9 cellular contexts compared by ENCODE assay signal in the genomic region with DNA sequence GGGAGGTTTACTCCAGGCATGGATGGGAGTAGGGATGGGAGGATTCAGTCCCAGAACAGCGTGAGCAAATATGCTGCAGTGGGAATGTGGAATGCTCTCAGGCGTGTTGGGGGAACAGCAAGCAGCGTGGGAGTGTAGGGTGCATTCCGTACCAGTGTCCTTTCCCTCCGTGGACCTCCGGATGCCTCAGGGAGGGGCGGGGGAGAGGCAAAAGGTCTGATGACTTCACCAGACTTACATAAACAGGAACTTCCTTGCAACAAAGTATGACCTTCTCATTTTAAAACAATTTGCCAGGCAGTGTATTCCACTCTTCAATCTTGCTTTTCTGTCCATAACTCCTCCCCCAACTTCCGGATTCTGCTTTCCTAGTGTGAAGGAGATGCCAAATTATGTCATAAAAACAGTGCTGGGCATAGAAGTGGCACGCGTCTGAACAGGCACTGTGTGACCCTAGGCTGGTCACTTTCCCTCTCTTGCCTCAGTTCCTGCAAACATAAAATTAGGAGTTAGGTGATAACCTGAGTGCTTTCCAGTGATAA. TPM values are rescaled to one million over a fixed set of nuclear protein-coding genes. Genes with fewer than 3 reads are reported as not detected.
DNase-seq lines count a peak whose midpoint lies in the region; ATAC-seq and TF ChIP-seq lines count a peak whose summit lies in the region.
"Had no signal": no experiment of that assay in that cellular context is flagged by ENCODE, and none has a peak within 500 bp of the region (broad histone marks: within the 10 kb centered on the region; RNA-seq: fewer than 3 reads in every experiment).

No MANE protein-coding gene starts in this region.

- H3K4me1 ChIP-seq in right atrium auricular region (peaks cover 0 to 61% of the 10 kb centered on the region in 2 donors), skeletal muscle tissue (ENCODE audit: control insufficient read depth in 3 of 3, insufficient read depth in 3 of 3, low read length in 3 of 3) (peaks cover 18 to 34% (median 33%) of the 10 kb centered on the region in 3 donors)

- H3K9ac ChIP-seq in skeletal muscle tissue (ENCODE audit: low read depth in 1 of 3, low read length in 3 of 3) = peak overlapping the region; percentile 8 to 45 (median 9)

- H3K27me3 ChIP-seq in right atrium auricular region (no peaks in the 10 kb centered on the region), skeletal muscle tissue (ENCODE audit: control insufficient read depth in 3 of 3, insufficient read depth in 3 of 3, low read length in 3 of 3) (no peaks in the 10 kb centered on the region), WERI-Rb-1 (ENCODE audit: insufficient read depth, low read depth, severe bottlenecking) (no peaks in the 10 kb centered on the region)

- H3K36me3 ChIP-seq in right atrium auricular region (no peaks in the 10 kb centered on the region), skeletal muscle tissue (ENCODE audit: control insufficient read depth in 3 of 3, insufficient read depth in 3 of 3, low read length in 3 of 3) (no peaks in the 10 kb centered on the region), WERI-Rb-1 (no peaks in the 10 kb centered on the region)

- H3K9me3 Mint-ChIP-seq in HFFc6 = no peaks in the 10 kb centered on the region

- TF ChIP-seq CTCF in HFFc6 (IDR thresholded peaks at IDR 0.05) (no peak), right atrium auricular region (IDR thresholded peaks at IDR 0.05) (no peak), WERI-Rb-1 (IDR thresholded peaks at IDR 0.05; ENCODE audit: low read depth, low read length) (no peak)

- peaks cover 65% of the 10 kb centered on the region for H3K4me1 Mint-ChIP-seq in HFFc6 (ENCODE audit: low read depth)

- no peaks in the 10 kb centered on the region for H3K9me3 ChIP-seq in right atrium auricular region
- no peaks in the 10 kb centered on the region for H3K9me3 ChIP-seq in skeletal muscle tissue (ENCODE audit: control insufficient read depth in 3 of 3, low read length in 3 of 3)
- no peaks in the 10 kb centered on the region for H3K9me3 ChIP-seq in WERI-Rb-1 (ENCODE audit: severe bottlenecking)

- DNase-seq in HFFc6 (peak; percentile 88), amniotic stem cell (lab: John Stamatoyannopoulos, UW) (peak; percentile 87), right atrium auricular region (ENCODE audit: low spot score) (peak; percentile 76), WERI-Rb-1 (no peak), nucleus accumbens (lab: John Stamatoyannopoulos, UW) (no peak)
- DNase-seq: effector memory CD4-positive, alpha-beta T cell had no signal

- H3K4me3 ChIP-seq in right atrium auricular region (no peak overlapping the region), skeletal muscle tissue (ENCODE audit: low read length in 3 of 3) (peak overlapping the region in 1 of 3 donors; percentile 5), WERI-Rb-1 (ENCODE audit: low read depth, low read length) (no peak overlapping the region)

- peaks cover 4% of the 10 kb centered on the region; the same call in 1 of the 2 replicates for H3K27me3 Mint-ChIP-seq in HFFc6 (ENCODE audit: insufficient read depth)

- no peak for ATAC-seq in HG02938 (IDR thresholded peaks at IDR 0.05; ENCODE audit: unreplicated experiment)
- no peak for ATAC-seq in GM18868 (IDR thresholded peaks at IDR 0.05; ENCODE audit: unreplicated experiment)

- peak overlapping the region; percentile 64 for H3K4me3 Mint-ChIP-seq in HFFc6

- H3K27ac Mint-ChIP-seq in HFFc6 = peak overlapping the region; percentile 82

- H3K27ac ChIP-seq in right atrium auricular region (peak overlapping the region; percentile 85 to 91), skeletal muscle tissue (ENCODE audit: low read depth, low read length) (peak overlapping the region; percentile 20), WERI-Rb-1 (no peak overlapping the region)

- H3K36me3 Mint-ChIP-seq in HFFc6 (ENCODE audit: low read depth) = no peaks in the 10 kb centered on the region

RNA-seq across cellular contexts. Expression of a gene that starts 36.9 kb away (rescaled TPM):
- 1,000 to 10,000 TPM; 1,992 to 3,122 (median 2,808) TPM for total RNA-seq in HFFc6 (2021; fragmentation: NEBNext Ultra II Directional; extraction: Animal tissue kit (Norgen Biotek cat#: 25700))
- 1,000 to 10,000 TPM in 1 of 2 donors, 100 to 1,000 TPM in 1; 425 to 1,004 TPM for total RNA-seq in right atrium auricular region
- 7,363 TPM for total RNA-seq in skeletal muscle tissue

Comparison
In these comparisons a context has a peak if more than half of its experiments do, and no peak if none do; other contexts are left out.
1. DNase-seq: peak in HFFc6 (single experiment), amniotic stem cell (single experiment) and right atrium auricular region (single experiment); none in WERI-Rb-1 (single experiment) and nucleus accumbens (0 of 56).